In the genomic region with DNA sequence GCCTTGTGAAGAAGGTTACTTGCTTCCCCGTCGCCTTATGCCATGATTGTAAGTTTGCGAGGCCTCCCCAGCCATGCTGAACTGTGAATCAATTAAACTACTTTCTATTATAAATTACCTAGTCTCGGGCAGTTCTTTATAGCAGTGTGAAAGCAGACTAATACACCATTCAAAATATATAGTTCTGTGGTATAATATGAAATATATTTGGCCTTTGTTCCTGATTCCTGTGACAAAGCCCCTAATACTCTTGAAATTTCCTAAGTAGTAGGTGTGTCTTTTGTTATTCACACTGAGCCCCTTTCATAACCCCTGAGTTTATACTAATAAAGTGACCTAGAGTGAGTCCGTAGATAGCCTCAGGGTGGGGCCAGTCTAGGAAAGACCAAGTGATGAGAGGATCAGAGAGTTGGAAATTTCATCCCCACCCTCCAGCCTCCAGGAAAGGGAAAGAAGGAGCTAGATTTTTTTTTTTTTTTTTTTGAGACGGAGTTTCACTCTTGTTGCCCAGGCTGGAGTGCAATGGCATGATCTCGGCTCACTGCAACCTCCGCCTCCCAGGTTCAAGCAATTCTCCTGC, we compare ENCODE assay signal across 16 cellular contexts. TPM values are rescaled to one million over a fixed set of nuclear protein-coding genes. Genes with fewer than 3 reads are reported as not detected.
A peak's percentile ranks its signal among the peaks of the same experiment; 100 is the strongest.
DNase-seq lines count a peak whose midpoint lies in the region; ATAC-seq and TF ChIP-seq lines count a peak whose summit lies in the region.
"Had no signal": no experiment of that assay in that cellular context is flagged by ENCODE, and none has a peak within 500 bp of the region (broad histone marks: within the 10 kb centered on the region; RNA-seq: fewer than 3 reads in every experiment).

No MANE protein-coding gene starts in this region.

- no peaks in the 10 kb centered on the region for H3K36me3 ChIP-seq in cardiac muscle cell
- H3K36me3 ChIP-seq in right atrium auricular region: no peaks in the 10 kb centered on the region
- H3K36me3 ChIP-seq in HAP-1 (replicated peaks): no peaks in the 10 kb centered on the region

- H3K9me3 ChIP-seq in cardiac muscle cell (ENCODE audit: low read depth) (no peaks in the 10 kb centered on the region), right atrium auricular region (no peaks in the 10 kb centered on the region), HAP-1 (peaks cover 8% of the 10 kb centered on the region; the same call in 1 of the 2 replicates)
- H3K9me3 ChIP-seq: Caco-2 had no signal

- H3K27me3 ChIP-seq in cardiac muscle cell (no peaks in the 10 kb centered on the region), right atrium auricular region (no peaks in the 10 kb centered on the region), HAP-1 (ENCODE audit: low read depth) (no peaks in the 10 kb centered on the region)

- H3K4me1 ChIP-seq in cardiac muscle cell (ENCODE audit: low read depth) (peaks cover 15% of the 10 kb centered on the region), right atrium auricular region (peaks cover 0 to 9% of the 10 kb centered on the region in 2 donors), HAP-1 (peaks cover 12% of the 10 kb centered on the region)
- H3K4me1 ChIP-seq: Caco-2 had no signal

- H3K4me3 ChIP-seq in cardiac muscle cell (no peak overlapping the region), right atrium auricular region (no peak overlapping the region), HAP-1 (no peak overlapping the region)
- H3K4me3 ChIP-seq: GM12878, GM23248 had no signal

- no peak for ATAC-seq in HG03135 (IDR thresholded peaks at IDR 0.05; ENCODE audit: unreplicated experiment)
- ATAC-seq: CD8-positive, alpha-beta T cell; GM12878 had no signal

- in situ Hi-C loops in HAP-1 (cut with MboI; ENCODE audit: low sequenced_read_pairs): no loop called here

- H3K36me3 Mint-ChIP-seq in mesothelial cell of epicardium: peaks cover 5% of the 10 kb centered on the region

- H3K9me3 Mint-ChIP-seq in mesothelial cell of epicardium: no peaks in the 10 kb centered on the region
- H3K9me3 Mint-ChIP-seq: CD4-positive, CD25-positive, alpha-beta regulatory T cell; CD8-positive, alpha-beta T cell had no signal

- H3K27ac Mint-ChIP-seq in mesothelial cell of epicardium: peak overlapping the region; percentile 43
- H3K27ac Mint-ChIP-seq: CD4-positive, CD25-positive, alpha-beta regulatory T cell; CD8-positive, alpha-beta T cell had no signal

- no peak for DNase-seq in cardiac muscle cell (ENCODE audit: low read depth in 1 of 2, low spot score in 1 of 2)
- no peak for DNase-seq in right atrium auricular region (ENCODE audit: low spot score)
- peak; percentile 92 to 98 for DNase-seq in HAP-1 (ENCODE audit: low spot score in 2 of 2)
- no peak for DNase-seq in mesothelial cell of epicardium (ENCODE audit: low spot score in 2 of 2, unreplicated experiment in 2 of 2)
- DNase-seq in activated CD4-positive, CD25-positive, alpha-beta regulatory T cell treated with anti-CD3 and anti-CD28 coated beads, Interleukin-2, amount 50 U/mL, for 72 hours: no peak
- DNase-seq: Caco-2; CD4-positive, CD25-positive, alpha-beta regulatory T cell; CD8-positive, alpha-beta T cell; DMS79; EL; GDM1; GM23248; HCEC 1CT had no signal

- H3K27me3 Mint-ChIP-seq in mesothelial cell of epicardium (ENCODE audit: low read depth): no peaks in the 10 kb centered on the region
- H3K27me3 Mint-ChIP-seq: CD4-positive, CD25-positive, alpha-beta regulatory T cell had no signal

- TF ChIP-seq CTCF in cardiac muscle cell (IDR thresholded peaks at IDR 0.05; ENCODE audit: low read depth, low read length): no peak
- TF ChIP-seq CTCF in right atrium auricular region (IDR thresholded peaks at IDR 0.05): no peak
- TF ChIP-seq CTCF in mesothelial cell of epicardium (IDR thresholded peaks at IDR 0.05; ENCODE audit: unreplicated experiment): no peak

- H3K27ac ChIP-seq in cardiac muscle cell (peak overlapping the region; percentile 30), right atrium auricular region (no peak overlapping the region)
- H3K27ac ChIP-seq: C4-2B, GM23248 had no signal

- H3K4me1 Mint-ChIP-seq in mesothelial cell of epicardium: peaks cover 13% of the 10 kb centered on the region

- H3K4me3 Mint-ChIP-seq in mesothelial cell of epicardium: no peak overlapping the region
- H3K4me3 Mint-ChIP-seq: CD4-positive, CD25-positive, alpha-beta regulatory T cell; CD8-positive, alpha-beta T cell had no signal

RNA-seq across cellular contexts. Expression of a gene that starts 19.4 kb away (rescaled TPM):
- total RNA-seq in cardiac muscle cell (44.6 and 57.3 TPM in 2 replicates), right atrium auricular region (10 to 100 TPM; 34.2 to 46.8 TPM), mesothelial cell of epicardium (58.1 to 60.6 TPM (median 59.9 TPM) in 3 replicates)
- polyA plus RNA-seq in cardiac muscle cell: 17.5 and 18.1 TPM in 2 replicates

RNA-seq across cellular contexts. Expression of a gene that starts 20.1 kb away (rescaled TPM):
- total RNA-seq in cardiac muscle cell (5.9 and 8.2 TPM in 2 replicates), right atrium auricular region (10 to 100 TPM in 1 of 2 donors, 1 to 10 TPM in 1; 3.3 to 17.3 TPM), mesothelial cell of epicardium (9.3 to 11.6 TPM (median 10.4 TPM) in 3 replicates)
- 10.5 and 16.9 TPM in 2 replicates for polyA plus RNA-seq in cardiac muscle cell

Comparison
In these comparisons a context has a peak if more than half of its experiments do, and no peak if none do; other contexts are left out.
1. DNase-seq: peak in HAP-1 (2 of 2); none in cardiac muscle cell (0 of 2), right atrium auricular region (single experiment), mesothelial cell of epicardium (0 of 2) and activated CD4-positive, CD25-positive, alpha-beta regulatory T cell treated with anti-CD3 and anti-CD28 coated beads, Interleukin-2, amount 50 U/mL, for 72 hours (single experiment).